In genomic region chr15:101543026-101543390, GRCh38 we compare ENCODE assay signal across 22 cellular contexts.
"Had no signal": no experiment of that assay in that cellular context is flagged by ENCODE, and none has a peak within 500 bp of the region (broad histone marks: within the 10 kb centered on the region; RNA-seq: fewer than 3 reads in every experiment).

No MANE protein-coding gene starts in this region.

- H3K4me1 ChIP-seq: colonic mucosa, esophagus squamous epithelium, gastrocnemius medialis, heart right ventricle, lower lobe of right lung had no signal

- H3K9me3 ChIP-seq: colonic mucosa, esophagus squamous epithelium, gastrocnemius medialis, lower lobe of right lung had no signal

- H3K4me3 Mint-ChIP-seq: dendritic cell treated with granulocyte-macrophage colony-stimulating factor and Interleukin-4, amounts not matched to agents 40 ng/mL and 50 ng/mL, for 4 days; effector memory CD8-positive, alpha-beta T cell; endodermal cell had no signal

- H3K4me3 ChIP-seq: colonic mucosa, esophagus squamous epithelium, gastrocnemius medialis, heart right ventricle, lower lobe of right lung had no signal

- H3K4me1 Mint-ChIP-seq: endodermal cell had no signal

- H3K27ac ChIP-seq: colonic mucosa, epithelial cell of prostate, esophagus squamous epithelium, gastrocnemius medialis, heart right ventricle, lower lobe of right lung had no signal

- H3K27me3 ChIP-seq: colonic mucosa had no signal

- H3K27ac Mint-ChIP-seq: dendritic cell treated with granulocyte-macrophage colony-stimulating factor and Interleukin-4, amounts not matched to agents 40 ng/mL and 50 ng/mL, for 4 days; effector memory CD8-positive, alpha-beta T cell; endodermal cell had no signal

- H3K9me3 Mint-ChIP-seq: dendritic cell treated with granulocyte-macrophage colony-stimulating factor and Interleukin-4, amounts not matched to agents 40 ng/mL and 50 ng/mL, for 4 days; effector memory CD8-positive, alpha-beta T cell; endodermal cell had no signal

- H3K36me3 ChIP-seq: colonic mucosa, esophagus squamous epithelium, gastrocnemius medialis, heart right ventricle, lower lobe of right lung had no signal

- DNase-seq: colonic mucosa; cortex of kidney; effector CD8-positive, alpha-beta T cell; effector memory CD8-positive, alpha-beta T cell; erythroblast; esophagus squamous epithelium; foreskin fibroblast; foreskin melanocyte; glutamatergic neuron; hippocampal formation; kidney glomerular epithelial cell; left colon; left ventricle myocardium superior; lower lobe of right lung; mesenchymal stem cell; midbrain had no signal

- ATAC-seq: effector memory CD8-positive, alpha-beta T cell; gastrocnemius medialis; left colon; left lobe of liver; left ventricle myocardium superior; lower lobe of right lung had no signal
